Comparison of ENCODE assay signal across 1 cellular context in genomic region chr3:197959891-197960693, GRCh38.
A peak's percentile ranks its signal among the peaks of the same experiment; 100 is the strongest.
TF ChIP-seq lines count a peak whose summit lies in the region.

A gene with protein sequence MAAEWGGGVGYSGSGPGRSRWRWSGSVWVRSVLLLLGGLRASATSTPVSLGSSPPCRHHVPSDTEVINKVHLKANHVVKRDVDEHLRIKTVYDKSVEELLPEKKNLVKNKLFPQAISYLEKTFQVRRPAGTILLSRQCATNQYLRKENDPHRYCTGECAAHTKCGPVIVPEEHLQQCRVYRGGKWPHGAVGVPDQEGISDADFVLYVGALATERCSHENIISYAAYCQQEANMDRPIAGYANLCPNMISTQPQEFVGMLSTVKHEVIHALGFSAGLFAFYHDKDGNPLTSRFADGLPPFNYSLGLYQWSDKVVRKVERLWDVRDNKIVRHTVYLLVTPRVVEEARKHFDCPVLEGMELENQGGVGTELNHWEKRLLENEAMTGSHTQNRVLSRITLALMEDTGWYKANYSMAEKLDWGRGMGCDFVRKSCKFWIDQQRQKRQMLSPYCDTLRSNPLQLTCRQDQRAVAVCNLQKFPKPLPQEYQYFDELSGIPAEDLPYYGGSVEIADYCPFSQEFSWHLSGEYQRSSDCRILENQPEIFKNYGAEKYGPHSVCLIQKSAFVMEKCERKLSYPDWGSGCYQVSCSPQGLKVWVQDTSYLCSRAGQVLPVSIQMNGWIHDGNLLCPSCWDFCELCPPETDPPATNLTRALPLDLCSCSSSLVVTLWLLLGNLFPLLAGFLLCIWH (plus strand): TSS chr3:197960217. CDS start chr3:197960246, 29 bp downstream.

TF ChIP-seq in IMR-90, 13 proteins besides CTCF, POLR2A, EP300 and RAD21 (continued from another document):
- TF ChIP-seq RCOR1 (IDR thresholded peaks at IDR 0.05; ENCODE audit: insufficient replicate concordance, low read length), result no peak
- TF ChIP-seq MXI1 (IDR thresholded peaks at IDR 0.05; ENCODE audit: borderline replicate concordance, low read depth, low read length), result peak; percentile 69; the same call in 1 of the 2 replicates
- TF ChIP-seq CEBPB (IDR thresholded peaks at IDR 0.05; ENCODE audit: low read depth, low read length), result no peak
- no peak for TF ChIP-seq RFX5 (IDR thresholded peaks at IDR 0.05; ENCODE audit: low read depth, low read length)
